1 cellular context compared by ENCODE assay signal in the genomic region with DNA sequence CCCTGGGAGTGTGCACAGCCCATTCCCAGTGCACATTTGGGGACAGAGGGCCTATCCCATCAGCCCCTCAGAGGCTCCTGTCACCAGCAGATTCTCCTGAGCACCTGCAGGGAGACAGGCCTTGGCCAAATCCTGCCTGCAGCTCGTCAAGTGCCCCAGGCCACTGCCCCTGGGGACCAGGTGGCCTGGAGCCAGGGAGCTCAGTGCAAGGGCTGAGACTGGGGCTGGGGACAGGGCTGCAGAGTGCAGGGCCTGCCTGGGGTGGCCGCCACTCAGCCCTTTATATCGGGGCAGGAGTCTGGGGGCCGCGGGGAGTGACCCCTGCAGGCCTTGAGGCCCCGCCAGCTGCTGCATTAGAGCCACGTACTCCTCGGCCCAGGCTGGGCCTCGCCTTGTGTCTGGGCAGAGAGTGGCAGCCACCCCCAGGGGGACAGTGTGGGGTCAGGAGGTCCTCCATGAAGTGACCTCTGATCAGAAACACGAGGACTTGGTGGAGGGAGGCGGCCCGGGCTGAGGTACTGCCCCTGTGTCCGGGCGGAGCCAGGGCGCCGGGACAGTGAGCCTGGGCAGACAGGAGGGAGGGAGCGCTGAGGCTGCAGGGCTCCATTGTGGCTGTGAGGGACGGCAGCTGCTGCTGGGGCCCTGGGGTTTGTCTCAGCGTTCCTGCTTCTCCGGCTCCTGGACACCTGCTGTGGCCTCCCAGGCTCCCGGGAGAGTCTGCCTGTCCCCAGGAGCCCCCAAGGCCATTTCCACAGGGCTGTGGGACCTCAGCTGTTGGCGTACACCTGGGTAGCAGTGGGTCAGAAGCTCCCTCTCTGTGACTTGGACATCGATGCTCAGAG.
A peak's percentile ranks its signal among the peaks of the same experiment; 100 is the strongest.
TF ChIP-seq lines count a peak whose summit lies in the region.

No MANE protein-coding gene starts in this region.

TF ChIP-seq in HepG2, 621 proteins besides CTCF, POLR2A, EP300 and RAD21 (continued from another document):
- peak; percentile 54 for TF ChIP-seq HNF4A (CRISPR knock-in tag; IDR thresholded peaks at IDR 0.05)
- no peak for TF ChIP-seq KAT8 (CRISPR knock-in tag; IDR thresholded peaks at IDR 0.05)
- TF ChIP-seq, protein P1, sequence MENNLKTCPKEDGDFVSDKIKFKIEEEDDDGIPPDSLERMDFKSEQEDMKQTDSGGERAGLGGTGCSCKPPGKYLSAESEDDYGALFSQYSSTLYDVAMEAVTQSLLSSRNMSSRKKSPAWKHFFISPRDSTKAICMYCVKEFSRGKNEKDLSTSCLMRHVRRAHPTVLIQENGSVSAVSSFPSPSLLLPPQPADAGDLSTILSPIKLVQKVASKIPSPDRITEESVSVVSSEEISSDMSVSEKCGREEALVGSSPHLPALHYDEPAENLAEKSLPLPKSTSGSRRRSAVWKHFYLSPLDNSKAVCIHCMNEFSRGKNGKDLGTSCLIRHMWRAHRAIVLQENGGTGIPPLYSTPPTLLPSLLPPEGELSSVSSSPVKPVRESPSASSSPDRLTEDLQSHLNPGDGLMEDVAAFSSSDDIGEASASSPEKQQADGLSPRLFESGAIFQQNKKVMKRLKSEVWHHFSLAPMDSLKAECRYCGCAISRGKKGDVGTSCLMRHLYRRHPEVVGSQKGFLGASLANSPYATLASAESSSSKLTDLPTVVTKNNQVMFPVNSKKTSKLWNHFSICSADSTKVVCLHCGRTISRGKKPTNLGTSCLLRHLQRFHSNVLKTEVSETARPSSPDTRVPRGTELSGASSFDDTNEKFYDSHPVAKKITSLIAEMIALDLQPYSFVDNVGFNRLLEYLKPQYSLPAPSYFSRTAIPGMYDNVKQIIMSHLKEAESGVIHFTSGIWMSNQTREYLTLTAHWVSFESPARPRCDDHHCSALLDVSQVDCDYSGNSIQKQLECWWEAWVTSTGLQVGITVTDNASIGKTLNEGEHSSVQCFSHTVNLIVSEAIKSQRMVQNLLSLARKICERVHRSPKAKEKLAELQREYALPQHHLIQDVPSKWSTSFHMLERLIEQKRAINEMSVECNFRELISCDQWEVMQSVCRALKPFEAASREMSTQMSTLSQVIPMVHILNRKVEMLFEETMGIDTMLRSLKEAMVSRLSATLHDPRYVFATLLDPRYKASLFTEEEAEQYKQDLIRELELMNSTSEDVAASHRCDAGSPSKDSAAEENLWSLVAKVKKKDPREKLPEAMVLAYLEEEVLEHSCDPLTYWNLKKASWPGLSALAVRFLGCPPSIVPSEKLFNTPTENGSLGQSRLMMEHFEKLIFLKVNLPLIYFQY (CRISPR knock-in tag; IDR thresholded peaks at IDR 0.05; ENCODE audit: borderline replicate concordance) = no peak
- TF ChIP-seq ZNF205 (CRISPR knock-in tag; IDR thresholded peaks at IDR 0.05) = no peak
- TF ChIP-seq, protein P2, sequence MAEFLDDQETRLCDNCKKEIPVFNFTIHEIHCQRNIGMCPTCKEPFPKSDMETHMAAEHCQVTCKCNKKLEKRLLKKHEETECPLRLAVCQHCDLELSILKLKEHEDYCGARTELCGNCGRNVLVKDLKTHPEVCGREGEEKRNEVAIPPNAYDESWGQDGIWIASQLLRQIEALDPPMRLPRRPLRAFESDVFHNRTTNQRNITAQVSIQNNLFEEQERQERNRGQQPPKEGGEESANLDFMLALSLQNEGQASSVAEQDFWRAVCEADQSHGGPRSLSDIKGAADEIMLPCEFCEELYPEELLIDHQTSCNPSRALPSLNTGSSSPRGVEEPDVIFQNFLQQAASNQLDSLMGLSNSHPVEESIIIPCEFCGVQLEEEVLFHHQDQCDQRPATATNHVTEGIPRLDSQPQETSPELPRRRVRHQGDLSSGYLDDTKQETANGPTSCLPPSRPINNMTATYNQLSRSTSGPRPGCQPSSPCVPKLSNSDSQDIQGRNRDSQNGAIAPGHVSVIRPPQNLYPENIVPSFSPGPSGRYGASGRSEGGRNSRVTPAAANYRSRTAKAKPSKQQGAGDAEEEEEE (CRISPR knock-in tag; IDR thresholded peaks at IDR 0.05; ENCODE audit: borderline replicate concordance) = no peak
- no peak for TF ChIP-seq ZKSCAN5 (CRISPR knock-in tag; IDR thresholded peaks at IDR 0.05)
- TF ChIP-seq ETV6 (CRISPR knock-in tag; conservative IDR thresholded peaks at IDR 0.05) = no peak
- TF ChIP-seq ZNF713 (CRISPR knock-in tag; IDR thresholded peaks at IDR 0.05) = no peak
- no peak for TF ChIP-seq CAMTA2 (CRISPR knock-in tag; IDR thresholded peaks at IDR 0.05; ENCODE audit: borderline replicate concordance)
- no peak for TF ChIP-seq HHEX (CRISPR knock-in tag; IDR thresholded peaks at IDR 0.05)
- peak; percentile 45; the same call in 1 of the 2 replicates for TF ChIP-seq PHF21A (CRISPR knock-in tag; IDR thresholded peaks at IDR 0.05)
- no peak for TF ChIP-seq ZNF552 (CRISPR knock-in tag; IDR thresholded peaks at IDR 0.05; ENCODE audit: borderline replicate concordance)
- no peak for TF ChIP-seq ZZZ3 (CRISPR knock-in tag; IDR thresholded peaks at IDR 0.05; ENCODE audit: borderline replicate concordance)
- no peak for TF ChIP-seq FOXO1 (CRISPR knock-in tag; IDR thresholded peaks at IDR 0.05)
- TF ChIP-seq, protein P3, sequence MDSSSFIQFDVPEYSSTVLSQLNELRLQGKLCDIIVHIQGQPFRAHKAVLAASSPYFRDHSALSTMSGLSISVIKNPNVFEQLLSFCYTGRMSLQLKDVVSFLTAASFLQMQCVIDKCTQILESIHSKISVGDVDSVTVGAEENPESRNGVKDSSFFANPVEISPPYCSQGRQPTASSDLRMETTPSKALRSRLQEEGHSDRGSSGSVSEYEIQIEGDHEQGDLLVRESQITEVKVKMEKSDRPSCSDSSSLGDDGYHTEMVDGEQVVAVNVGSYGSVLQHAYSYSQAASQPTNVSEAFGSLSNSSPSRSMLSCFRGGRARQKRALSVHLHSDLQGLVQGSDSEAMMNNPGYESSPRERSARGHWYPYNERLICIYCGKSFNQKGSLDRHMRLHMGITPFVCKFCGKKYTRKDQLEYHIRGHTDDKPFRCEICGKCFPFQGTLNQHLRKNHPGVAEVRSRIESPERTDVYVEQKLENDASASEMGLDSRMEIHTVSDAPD (CRISPR knock-in tag; IDR thresholded peaks at IDR 0.05) = no peak
- TF ChIP-seq NR2F1 (CRISPR knock-in tag; IDR thresholded peaks at IDR 0.05) = peak in 1 of 2 experiments; percentile 28; a peak in 1 of 4 replicates
- no peak for TF ChIP-seq ZNF512 (CRISPR knock-in tag; IDR thresholded peaks at IDR 0.05)
- TF ChIP-seq CBX1 (IDR thresholded peaks at IDR 0.05; ENCODE audit: low read depth) = no peak
- TF ChIP-seq POLR2AphosphoS5 (IDR thresholded peaks at IDR 0.05; ENCODE audit: low read depth, low read length) = no peak
- no peak for TF ChIP-seq ELF3 (CRISPR knock-in tag; IDR thresholded peaks at IDR 0.05)
- TF ChIP-seq FOSL1 (CRISPR knock-in tag; IDR thresholded peaks at IDR 0.05; ENCODE audit: borderline replicate concordance) = no peak
- TF ChIP-seq ZNF143 (CRISPR knock-in tag; IDR thresholded peaks at IDR 0.05) = no peak
- 0 out of 2 replicates have a peak, but pooled peaks have one; percentile 19 for TF ChIP-seq ZNF768 (CRISPR knock-in tag; IDR thresholded peaks at IDR 0.05)
